In genomic region chr12:123037791-123038190, GRCh38 we compare ENCODE assay signal across 27 cellular contexts.
"Had no signal": no experiment of that assay in that cellular context is flagged by ENCODE, and none has a peak within 500 bp of the region (broad histone marks: within the 10 kb centered on the region; RNA-seq: fewer than 3 reads in every experiment).

No MANE protein-coding gene starts in this region.

- H3K27me3 ChIP-seq: colonic mucosa, dorsolateral prefrontal cortex, right lobe of liver, transverse colon, uterus had no signal

- H3K9me3 Mint-ChIP-seq: activated CD4-positive, alpha-beta T cell treated with anti-CD3 and anti-CD28 coated beads, Interleukin-2, amount 10 ng/mL, durations not matched to agents 7 days and 5 days; central memory CD8-positive, alpha-beta T cell; effector memory CD8-positive, alpha-beta T cell; nephron progenitor cell; stimulated activated effector memory CD8-positive, alpha-beta T cell treated with anti-CD3 and anti-CD28 coated beads, Interleukin-12 subunit alpha, Interleukin-12 subunit beta, amount 100 ng/mL, for 72 hours; stimulated activated naive CD8-positive, alpha-beta T cell treated with anti-CD3 and anti-CD28 coated beads, Interleukin-15, amount 100 ng/mL, for 72 hours had no signal

- H3K4me3 Mint-ChIP-seq: activated CD4-positive, alpha-beta T cell treated with anti-CD3 and anti-CD28 coated beads, Interleukin-2, amount 10 ng/mL, durations not matched to agents 7 days and 5 days; activated CD8-positive, alpha-beta T cell treated with anti-CD3 and anti-CD28 coated beads, Interleukin-2, amount 10 ng/mL, durations not matched to agents 7 days and 5 days; activated naive CD8-positive, alpha-beta T cell; central memory CD8-positive, alpha-beta T cell; effector memory CD8-positive, alpha-beta T cell; nephron progenitor cell; stimulated activated effector memory CD8-positive, alpha-beta T cell treated with anti-CD3 and anti-CD28 coated beads, Interleukin-12 subunit alpha, Interleukin-12 subunit beta, amount 100 ng/mL, for 72 hours; stimulated activated naive CD8-positive, alpha-beta T cell treated with anti-CD3 and anti-CD28 coated beads, Interleukin-15, amount 100 ng/mL, for 72 hours had no signal

- ATAC-seq: activated CD4-positive, CD25-positive, alpha-beta regulatory T cell treated with anti-CD3 and anti-CD28 coated beads, Interleukin-2, amount 50 U/mL, for 24 hours; activated CD8-positive, alpha-beta T cell treated with anti-CD3 and anti-CD28 coated beads, Interleukin-2, amount 10 ng/mL, durations not matched to agents 7 days and 5 days; effector memory CD8-positive, alpha-beta T cell; esophagus mucosa; left cardiac atrium; lower lobe of right lung; mucosa of descending colon; right lobe of liver; stimulated activated effector memory CD8-positive, alpha-beta T cell treated with anti-CD3 and anti-CD28 coated beads, Interleukin-12 subunit alpha, Interleukin-12 subunit beta, amount 100 ng/mL, for 72 hours; stimulated activated naive CD8-positive, alpha-beta T cell treated with anti-CD3 and anti-CD28 coated beads, Interleukin-15, amount 100 ng/mL, for 72 hours had no signal

- H3K27me3 Mint-ChIP-seq: activated CD4-positive, alpha-beta T cell treated with anti-CD3 and anti-CD28 coated beads, Interleukin-2, amount 10 ng/mL, durations not matched to agents 7 days and 5 days; activated naive CD8-positive, alpha-beta T cell; central memory CD8-positive, alpha-beta T cell; effector memory CD8-positive, alpha-beta T cell; stimulated activated naive CD8-positive, alpha-beta T cell treated with anti-CD3 and anti-CD28 coated beads, Interleukin-15, amount 100 ng/mL, for 72 hours had no signal

- H3K9me3 ChIP-seq: colonic mucosa, lower lobe of right lung, mucosa of descending colon, right lobe of liver, transverse colon, uterus had no signal

- DNase-seq: activated CD4-positive, alpha-beta T cell treated with anti-CD3 and anti-CD28 coated beads, Interleukin-2, amount 10 ng/mL, durations not matched to agents 7 days and 5 days; activated CD8-positive, alpha-beta T cell treated with anti-CD3 and anti-CD28 coated beads, Interleukin-2, amount 10 ng/mL, durations not matched to agents 7 days and 5 days; activated gamma-delta T cell treated with Interleukin-2 at 50 U/mL for 16 hours; colonic mucosa; dorsolateral prefrontal cortex; effector memory CD8-positive, alpha-beta T cell; foreskin melanocyte; glutamatergic neuron; hippocampal formation; left cardiac atrium; lower lobe of right lung; mesendoderm; mucosa of descending colon; nephron progenitor cell; occipital lobe; stimulated activated CD4-positive, alpha-beta T cell treated with anti-CD3 and anti-CD28 coated beads, Interleukin-2, amount 100 ng/mL, for 24 hours; stimulated activated naive CD8-positive, alpha-beta T cell treated with anti-CD3 and anti-CD28 coated beads, Interleukin-15, amount 100 ng/mL, for 72 hours; transverse colon; uterus had no signal

- H3K36me3 ChIP-seq: colonic mucosa, transverse colon, uterus had no signal

- H3K36me3 Mint-ChIP-seq: stimulated activated effector memory CD8-positive, alpha-beta T cell treated with anti-CD3 and anti-CD28 coated beads, Interleukin-12 subunit alpha, Interleukin-12 subunit beta, amount 100 ng/mL, for 72 hours had no signal

- H3K27ac Mint-ChIP-seq: activated CD4-positive, alpha-beta T cell treated with anti-CD3 and anti-CD28 coated beads, Interleukin-2, amount 10 ng/mL, durations not matched to agents 7 days and 5 days; activated CD8-positive, alpha-beta T cell treated with anti-CD3 and anti-CD28 coated beads, Interleukin-2, amount 10 ng/mL, durations not matched to agents 7 days and 5 days; activated naive CD8-positive, alpha-beta T cell; nephron progenitor cell had no signal

- H3K4me1 ChIP-seq: colonic mucosa, uterus had no signal

- H3K27ac ChIP-seq: colonic mucosa, dorsolateral prefrontal cortex, lower lobe of right lung, right lobe of liver, skin epidermis, transverse colon, uterus, VCaP had no signal

- H3K4me3 ChIP-seq: colonic mucosa, dorsolateral prefrontal cortex, lower lobe of right lung, mucosa of descending colon, right lobe of liver, skin epidermis, transverse colon, uterus had no signal
